9 cellular contexts compared by ENCODE assay signal in the genomic region with DNA sequence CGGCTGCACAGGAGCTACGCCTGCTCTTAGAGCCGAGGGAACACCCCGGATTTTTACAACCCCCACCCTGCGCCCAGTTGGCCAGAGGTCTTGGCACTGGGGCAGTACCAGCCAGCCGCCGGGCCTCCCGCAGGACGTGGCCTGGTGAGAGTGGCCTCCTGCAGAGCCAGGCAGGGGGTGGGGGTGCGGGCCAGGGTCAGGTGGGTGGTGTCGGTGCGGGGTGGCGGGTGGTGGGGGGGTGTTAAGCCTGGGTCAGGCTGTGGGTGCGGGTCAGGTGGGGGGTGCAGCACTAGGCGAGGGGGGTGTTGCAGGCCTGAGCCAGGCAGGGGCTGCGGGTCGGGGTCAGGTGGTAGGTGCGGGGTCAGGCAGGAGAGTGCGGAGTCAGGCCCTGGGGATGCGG. TPM values are rescaled to one million over a fixed set of nuclear protein-coding genes. Genes with fewer than 3 reads are reported as not detected.
DNase-seq lines count a peak whose midpoint lies in the region; ATAC-seq and TF ChIP-seq lines count a peak whose summit lies in the region.
"Had no signal": no experiment of that assay in that cellular context is flagged by ENCODE, and none has a peak within 500 bp of the region (broad histone marks: within the 10 kb centered on the region; RNA-seq: fewer than 3 reads in every experiment).

No MANE protein-coding gene starts in this region.

- peaks cover 42% of the 10 kb centered on the region for H3K36me3 Mint-ChIP-seq in Caco-2 (ENCODE audit: insufficient read depth, unreplicated experiment)
- peaks cover 5% of the 10 kb centered on the region for H3K36me3 Mint-ChIP-seq in T-cell
- H3K36me3 Mint-ChIP-seq in progenitor cell of endocrine pancreas (ENCODE audit: insufficient read depth): peaks cover 3% of the 10 kb centered on the region

- H3K27ac Mint-ChIP-seq in Caco-2 (ENCODE audit: unreplicated experiment) (peak overlapping the region; percentile 71), T-cell (no peak overlapping the region), progenitor cell of endocrine pancreas (no peak overlapping the region)

- H3K4me3 Mint-ChIP-seq in Caco-2 (ENCODE audit: unreplicated experiment) (peak overlapping the region; percentile 87), T-cell (peak overlapping the region; percentile 74 to 79 (median 77)), progenitor cell of endocrine pancreas (ENCODE audit: low read depth) (peak overlapping the region; percentile 75)

- H3K27ac ChIP-seq in gastroesophageal sphincter: peak overlapping the region in 2 of 4 donors; percentile 91 to 93

- 30% methylated on average over 4 of the region's 20 CpGs; no CpG with 5 or more reads in 1 of the 2 donors for WGBS in gastroesophageal sphincter (ENCODE audit: low coverage in 1 of 2), 2 donors

- H3K4me1 ChIP-seq in Caco-2 (peaks cover 16% of the 10 kb centered on the region), gastroesophageal sphincter (peaks cover 0 to 33% (median 15%) of the 10 kb centered on the region in 3 donors)

- no peak for TF ChIP-seq EP300 in gastroesophageal sphincter (IDR thresholded peaks at IDR 0.05)

- H3K4me3 ChIP-seq in Caco-2 (ENCODE audit: low read depth, low read length): peak overlapping the region; percentile 100
- peak overlapping the region; percentile 87 to 97 for H3K4me3 ChIP-seq in gastroesophageal sphincter

- DNase-seq in Caco-2: no peak
- no peak for DNase-seq in T-cell
- DNase-seq in progenitor cell of endocrine pancreas (ENCODE audit: low spot score, unreplicated experiment): no peak
- no peak for DNase-seq in stimulated activated CD4-positive, alpha-beta T cell treated with anti-CD3 and anti-CD28 coated beads, Interleukin-1b, Interleukin-23, amount 100 ng/mL, for 48 hours
- no peak for DNase-seq in GM20000 (ENCODE audit: low spot score)
- DNase-seq in CD1c-positive myeloid dendritic cell (ENCODE audit: extremely low spot score): no peak
- no peak for DNase-seq in dedifferentiated amniotic fluid mesenchymal stem cell (ENCODE audit: extremely low spot score)

- no peaks in the 10 kb centered on the region for H3K4me1 Mint-ChIP-seq in Caco-2 (ENCODE audit: low read depth, unreplicated experiment)
- peaks cover 6 to 18% (median 6%) of the 10 kb centered on the region in 3 donors for H3K4me1 Mint-ChIP-seq in T-cell
- H3K4me1 Mint-ChIP-seq in progenitor cell of endocrine pancreas (ENCODE audit: low read depth): peaks cover 6% of the 10 kb centered on the region

- H3K27me3 Mint-ChIP-seq in Caco-2 (ENCODE audit: insufficient read depth, unreplicated experiment) (no peaks in the 10 kb centered on the region), T-cell (no peaks in the 10 kb centered on the region), progenitor cell of endocrine pancreas (peaks cover 33% of the 10 kb centered on the region)

- TF ChIP-seq POLR2A in gastroesophageal sphincter (IDR thresholded peaks at IDR 0.05): no peak

- no peaks in the 10 kb centered on the region for H3K27me3 ChIP-seq in Caco-2 (replicated peaks; ENCODE audit: control insufficient read depth, insufficient read depth, low read length)
- no peaks in the 10 kb centered on the region for H3K27me3 ChIP-seq in gastroesophageal sphincter

- ATAC-seq in T-cell (replicated peaks in 1 of 4) (no peak), gastroesophageal sphincter (no peak)

- no TSS peak for BruUV-seq in Caco-2 (replicated peaks; lab: Mats Ljungman, UMichigan)

- POLR2A ChIA-PET in Caco-2 (lab: Charles Lee): no interaction called here
- POLR2A ChIA-PET in T-cell (lab: Charles Lee): no interaction called here

- H3K36me3 ChIP-seq in Caco-2 (ENCODE audit: control insufficient read depth, insufficient read depth, low read length) (peaks cover 7% of the 10 kb centered on the region), gastroesophageal sphincter (peaks cover 0 to 41% of the 10 kb centered on the region in 2 donors)

- H3K9me3 Mint-ChIP-seq in Caco-2 (ENCODE audit: unreplicated experiment) (no peaks in the 10 kb centered on the region), T-cell (no peaks in the 10 kb centered on the region), progenitor cell of endocrine pancreas (ENCODE audit: low read depth) (no peaks in the 10 kb centered on the region)

- intact Hi-C loops in Caco-2 (cut with micrococcal nuclease; ENCODE audit: unreplicated experiment): loop anchor here (2.0 kb wide), 1 partner anchor 16 kb away; no protein-coding TSS in a partner anchor

- H3K9me3 ChIP-seq in Caco-2: no peaks in the 10 kb centered on the region
- H3K9me3 ChIP-seq in gastroesophageal sphincter: no peaks in the 10 kb centered on the region

- CTCF ChIA-PET in Caco-2 (lab: Charles Lee): no interaction called here
- CTCF ChIA-PET in T-cell (lab: Charles Lee): no interaction called here

- TF ChIP-seq CTCF in Caco-2 (IDR thresholded peaks at IDR 0.05; ENCODE audit: insufficient read depth in 1 of 2, low read depth in 1 of 2, low read length in 1 of 2, severe bottlenecking in 1 of 2, unreplicated experiment in 1 of 2): no peak
- no peak for TF ChIP-seq CTCF in gastroesophageal sphincter (IDR thresholded peaks at IDR 0.05)
- TF ChIP-seq CTCF in progenitor cell of endocrine pancreas (IDR thresholded peaks at IDR 0.05; ENCODE audit: unreplicated experiment): no peak
- TF ChIP-seq CTCF in GM20000 (IDR thresholded peaks at IDR 0.05; ENCODE audit: extremely low read depth, missing control alignments): no peak

RNA-seq across cellular contexts. Expression of a gene that starts 0.6 kb away (rescaled TPM):
- total RNA-seq in Caco-2 (2022) (232 and 247 TPM in 2 replicates), T-cell (10 to 100 TPM; 17.6 to 31.7 (median 27.2) TPM), gastroesophageal sphincter (10 to 100 TPM; 67.7 to 81.8 (median 72.4) TPM), progenitor cell of endocrine pancreas (89.7 and 91.4 TPM in 2 replicates)

RNA-seq across cellular contexts. Expression of a gene that starts 6.6 kb away (rescaled TPM):
- total RNA-seq in Caco-2 (2022) (6.7 and 7.3 TPM in 2 replicates), T-cell (10 to 100 TPM in 3 of 5 donors, 1 to 10 TPM in 2; 4.3 to 20.0 (median 14.5) TPM), gastroesophageal sphincter (10 to 100 TPM in 2 of 4 donors, 1 to 10 TPM in 2; 7.1 to 14.5 (median 9.6) TPM), progenitor cell of endocrine pancreas (11.9 and 14.1 TPM in 2 replicates)

RNA-seq across cellular contexts. Expression of a gene that starts 14.7 kb away (rescaled TPM):
- total RNA-seq in Caco-2 (2022): 108 and 119 TPM in 2 replicates
- 10 to 100 TPM in 4 of 5 donors, 1 to 10 TPM in 1; 9.4 to 30.3 (median 26.9) TPM for total RNA-seq in T-cell
- total RNA-seq in gastroesophageal sphincter: 10 to 100 TPM in 2 of 4 donors, 1 to 10 TPM in 2; 5.4 to 15.7 (median 10.8) TPM
- total RNA-seq in progenitor cell of endocrine pancreas: 14.7 and 16.2 TPM in 2 replicates

RNA-seq across cellular contexts. Expression of a gene that starts 21.4 kb away (rescaled TPM):
- total RNA-seq in Caco-2 (2022) (111 and 113 TPM in 2 replicates), T-cell (10 to 100 TPM; 46.7 to 79.3 (median 69.4) TPM), gastroesophageal sphincter (10 to 100 TPM; 13.2 to 25.9 (median 18.4) TPM), progenitor cell of endocrine pancreas (137 and 139 TPM in 2 replicates)

RNA-seq across cellular contexts. Expression of a gene that starts 25.3 kb away (rescaled TPM):
- total RNA-seq in Caco-2 (2022) (0.34 TPM in 1 of 2 replicates, not detected in the other), T-cell (not detected), gastroesophageal sphincter (not detected), progenitor cell of endocrine pancreas (0.62 TPM in 1 of 2 replicates, not detected in the other)
- total RNA-seq: myocyte had no signal
